In genomic region chr5:102823441-102823874, GRCh38 we compare ENCODE assay signal across 17 cellular contexts.
DNase-seq lines count a peak whose midpoint lies in the region; ATAC-seq and TF ChIP-seq lines count a peak whose summit lies in the region.
"Had no signal": no experiment of that assay in that cellular context is flagged by ENCODE, and none has a peak within 500 bp of the region (broad histone marks: within the 10 kb centered on the region; RNA-seq: fewer than 3 reads in every experiment).

No MANE protein-coding gene starts in this region.

- H3K9me3 ChIP-seq in skeletal muscle tissue (ENCODE audit: control insufficient read depth in 3 of 3, low read length in 3 of 3): no peaks in the 10 kb centered on the region

- no peaks in the 10 kb centered on the region for H3K27me3 Mint-ChIP-seq in activated CD4-positive, alpha-beta memory T cell treated with anti-CD3 and anti-CD28 coated beads for 36 hours
- H3K27me3 Mint-ChIP-seq: central memory CD8-positive, alpha-beta T cell; progenitor cell of endocrine pancreas had no signal

- no peaks in the 10 kb centered on the region for H3K36me3 ChIP-seq in skeletal muscle tissue (ENCODE audit: control insufficient read depth in 3 of 3, insufficient read depth in 3 of 3, low read length in 3 of 3)

- H3K9me3 Mint-ChIP-seq in activated CD4-positive, alpha-beta memory T cell treated with anti-CD3 and anti-CD28 coated beads for 36 hours: no peaks in the 10 kb centered on the region
- H3K9me3 Mint-ChIP-seq: central memory CD8-positive, alpha-beta T cell had no signal

- no peak for TF ChIP-seq CTCF in fibroblast of villous mesenchyme (IDR thresholded peaks at IDR 0.05; ENCODE audit: insufficient read depth, low read depth, low read length)

- CTCF ChIA-PET in activated CD4-positive, alpha-beta memory T cell treated with anti-CD3 and anti-CD28 coated beads for 36 hours (lab: Charles Lee): interaction anchor here (1.1 kb wide), 1 partner anchor 142 kb away, joined by 4 read pairs; no protein-coding TSS in a partner anchor

- H3K4me3 Mint-ChIP-seq in activated CD4-positive, alpha-beta memory T cell treated with anti-CD3 and anti-CD28 coated beads for 36 hours: no peak overlapping the region
- H3K4me3 Mint-ChIP-seq: central memory CD8-positive, alpha-beta T cell had no signal

- POLR2A ChIA-PET in activated CD4-positive, alpha-beta memory T cell treated with anti-CD3 and anti-CD28 coated beads for 36 hours (lab: Charles Lee): no interaction called here

- peaks cover 0 to 5% (median 2%) of the 10 kb centered on the region in 3 donors for H3K4me1 ChIP-seq in skeletal muscle tissue (ENCODE audit: control insufficient read depth in 3 of 3, insufficient read depth in 3 of 3, low read length in 3 of 3)

- peak; percentile 0 for DNase-seq in NCI-H187 treated with DMSO at 0.1 percent for 48 hours (lab: John Stamatoyannopoulos, UW)
- no peak for DNase-seq in NCI-H187 (lab: John Stamatoyannopoulos, UW)
- peak; percentile 47 for DNase-seq in RKO (ENCODE audit: low spot score)
- DNase-seq in fibroblast of villous mesenchyme (ENCODE audit: low read depth): peak; percentile 65
- DNase-seq in activated CD4-positive, alpha-beta memory T cell treated with anti-CD3 and anti-CD28 coated beads for 36 hours: no peak
- DNase-seq in OCI-M2 (lab: John Stamatoyannopoulos, UW; ENCODE audit: unreplicated experiment): no peak
- DNase-seq: DND-41, mammary epithelial cell, MV-4-11, NCI-H526 treated with DMSO at 0.1 percent for 48 hours, substantia nigra had no signal

- intact Hi-C loops in activated CD4-positive, alpha-beta memory T cell treated with anti-CD3 and anti-CD28 coated beads for 36 hours (cut with micrococcal nuclease): no loop called here

- no peak overlapping the region for H3K9ac ChIP-seq in skeletal muscle tissue (ENCODE audit: low read depth in 1 of 3, low read length in 3 of 3)

- no peaks in the 10 kb centered on the region for H3K36me3 Mint-ChIP-seq in activated CD4-positive, alpha-beta memory T cell treated with anti-CD3 and anti-CD28 coated beads for 36 hours

- H3K4me1 Mint-ChIP-seq in activated CD4-positive, alpha-beta memory T cell treated with anti-CD3 and anti-CD28 coated beads for 36 hours (ENCODE audit: low read depth): peaks cover 21% of the 10 kb centered on the region

- no peak overlapping the region for H3K4me3 ChIP-seq in fibroblast of villous mesenchyme (ENCODE audit: low read depth, low read length)
- no peak overlapping the region for H3K4me3 ChIP-seq in skeletal muscle tissue (ENCODE audit: low read length in 3 of 3)

- peak overlapping the region; percentile 3 for H3K27ac ChIP-seq in skeletal muscle tissue (ENCODE audit: low read depth, low read length)
- H3K27ac ChIP-seq: 22Rv1 had no signal

- no peaks in the 10 kb centered on the region for H3K27me3 ChIP-seq in skeletal muscle tissue (ENCODE audit: control insufficient read depth in 3 of 3, insufficient read depth in 3 of 3, low read length in 3 of 3)

- no peak overlapping the region for H3K27ac Mint-ChIP-seq in activated CD4-positive, alpha-beta memory T cell treated with anti-CD3 and anti-CD28 coated beads for 36 hours
- H3K27ac Mint-ChIP-seq: progenitor cell of endocrine pancreas had no signal

- no peak for ATAC-seq in GM18873 (IDR thresholded peaks at IDR 0.05; ENCODE audit: low FRiP score, unreplicated experiment)
- ATAC-seq: activated CD4-positive, CD25-positive, alpha-beta regulatory T cell treated with anti-CD3 and anti-CD28 coated beads, Interleukin-2, amount 50 U/mL, for 24 hours had no signal

Comparison
In these comparisons a context has a peak if more than half of its experiments do, and no peak if none do; other contexts are left out.
1. DNase-seq: peak in NCI-H187 treated with DMSO at 0.1 percent for 48 hours (single experiment), RKO (single experiment) and fibroblast of villous mesenchyme (single experiment); none in NCI-H187 (0 of 2), activated CD4-positive, alpha-beta memory T cell treated with anti-CD3 and anti-CD28 coated beads for 36 hours (single experiment) and OCI-M2 (single experiment).